27 cellular contexts compared by ENCODE assay signal in the genomic region with DNA sequence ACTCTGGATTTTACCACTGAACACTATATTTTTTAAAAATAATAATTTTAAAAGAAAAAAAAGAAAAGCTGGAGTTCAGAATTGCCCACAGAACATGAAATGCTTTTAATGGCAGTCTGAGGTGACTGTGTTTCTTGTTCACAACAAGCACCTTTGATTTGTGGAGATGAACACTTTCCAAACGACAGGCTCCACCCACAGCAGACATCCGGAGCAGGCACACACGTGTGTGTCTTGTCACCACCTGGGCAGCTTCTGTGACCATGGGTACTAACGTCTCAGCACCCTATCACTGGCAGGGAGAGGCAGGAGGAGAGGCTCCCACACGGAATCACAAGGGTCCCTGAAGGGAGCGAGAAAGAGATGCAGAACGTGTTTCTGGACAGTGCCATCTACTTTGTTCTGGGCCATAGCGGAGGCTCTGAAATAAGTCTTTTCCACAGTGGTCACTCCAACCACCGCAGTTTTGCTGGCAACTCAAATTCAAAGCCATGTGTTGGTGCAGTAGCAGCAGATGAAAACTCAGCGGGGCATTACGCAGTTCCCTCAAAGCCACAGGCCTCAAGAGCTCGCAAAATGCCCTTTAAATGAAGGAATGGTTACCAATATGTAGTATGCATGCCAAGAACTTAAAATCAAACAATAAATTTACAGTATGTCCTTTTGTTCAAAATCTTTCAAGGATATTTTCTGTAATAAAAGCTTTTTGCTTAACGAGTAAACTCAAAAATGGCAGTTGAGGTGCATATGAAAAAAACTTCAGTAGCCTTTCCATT.
DNase-seq lines count a peak whose midpoint lies in the region; ATAC-seq and TF ChIP-seq lines count a peak whose summit lies in the region.
"Had no signal": no experiment of that assay in that cellular context is flagged by ENCODE, and none has a peak within 500 bp of the region (broad histone marks: within the 10 kb centered on the region; RNA-seq: fewer than 3 reads in every experiment).

No MANE protein-coding gene starts in this region.

- CTCF ChIA-PET in MCF 10A (lab: Yijun Ruan, JAX), result interaction anchor here (0.6 kb wide), 1 partner anchor 344 kb away, joined by 7 read pairs; no protein-coding TSS in a partner anchor

- 79 to 84% methylated on average over 13 of the region's 13 CpGs for WGBS in body of pancreas, 2 donors

- peaks cover 18% of the 10 kb centered on the region for H3K4me1 ChIP-seq in body of pancreas

- H3K27me3 ChIP-seq in body of pancreas, result no peaks in the 10 kb centered on the region
- H3K27me3 ChIP-seq: SJSA1 had no signal

- TF ChIP-seq CTCF in NB4 (IDR thresholded peaks at IDR 0.05; ENCODE audit: low read depth, low read length) (no peak), progenitor cell of endocrine pancreas (IDR thresholded peaks at IDR 0.05; ENCODE audit: unreplicated experiment) (no peak), body of pancreas (IDR thresholded peaks at IDR 0.05) (no peak), MCF 10A (IDR thresholded peaks at IDR 0.05; ENCODE audit: unreplicated experiment) (no peak)

- DNase-seq in DMS79 treated with DMSO at 0.1 percent for 48 hours (lab: John Stamatoyannopoulos, UW) (peak; percentile 4), DMS79 (lab: John Stamatoyannopoulos, UW) (no peak), NB4 (ENCODE audit: low read depth) (peak; percentile 50), cerebellum (ENCODE audit: low spot score) (peak; percentile 76), progenitor cell of endocrine pancreas (ENCODE audit: low spot score, unreplicated experiment) (no peak), body of pancreas (no peak), MCF 10A (ENCODE audit: unreplicated experiment) (no peak)
- DNase-seq: CD8-positive, alpha-beta memory T cell; DMS 273 treated with DMSO at 0.1 percent for 48 hours; GM23248; HCEC 1CT; KBM-7; NCI-H1092 treated with DMSO at 0.1 percent for 48 hours; NCI-H1436 treated with DMSO at 0.1 percent for 48 hours; NCI-H187 treated with DMSO at 0.1 percent for 48 hours; NCI-H446 treated with DMSO at 0.1 percent for 48 hours; NCI-H526; NCI-H82; NK-92 treated with Interleukin-12 subunit alpha and Interleukin-12 subunit beta, amount 100 ng/mL, for 24 hours; Right ventricle myocardium superior; RPMI8226; T-cell had no signal

- POLR2A ChIA-PET in MCF 10A (lab: Yijun Ruan, JAX), result no interaction called here

- H3K27me3 Mint-ChIP-seq in progenitor cell of endocrine pancreas (no peaks in the 10 kb centered on the region), MCF 10A (ENCODE audit: insufficient read depth, unreplicated experiment) (no peaks in the 10 kb centered on the region)
- H3K27me3 Mint-ChIP-seq: B cell; CD8-positive, alpha-beta memory T cell; T-cell had no signal

- no peaks in the 10 kb centered on the region for H3K9me3 Mint-ChIP-seq in progenitor cell of endocrine pancreas (ENCODE audit: low read depth)
- H3K9me3 Mint-ChIP-seq in MCF 10A (ENCODE audit: unreplicated experiment), result no peaks in the 10 kb centered on the region
- H3K9me3 Mint-ChIP-seq: CD8-positive, alpha-beta memory T cell; T-cell had no signal

- H3K36me3 Mint-ChIP-seq in progenitor cell of endocrine pancreas (ENCODE audit: insufficient read depth) (no peaks in the 10 kb centered on the region), MCF 10A (ENCODE audit: insufficient read depth, unreplicated experiment) (no peaks in the 10 kb centered on the region)

- no peaks in the 10 kb centered on the region for H3K36me3 ChIP-seq in body of pancreas (replicated peaks in 1 of 2; ENCODE audit: insufficient read depth in 1 of 2, low read depth in 2 of 2)
- H3K36me3 ChIP-seq: SJSA1 had no signal

- no peak overlapping the region for H3K27ac ChIP-seq in body of pancreas
- H3K27ac ChIP-seq: 22Rv1, C4-2B, GM23248, SJSA1 had no signal

- no peaks in the 10 kb centered on the region for H3K9me3 ChIP-seq in body of pancreas
- H3K9me3 ChIP-seq: SJSA1 had no signal

- H3K27ac Mint-ChIP-seq in progenitor cell of endocrine pancreas (peak overlapping the region; percentile 59), MCF 10A (ENCODE audit: low read depth, unreplicated experiment) (no peak overlapping the region)
- H3K27ac Mint-ChIP-seq: B cell; CD8-positive, alpha-beta memory T cell; T-cell had no signal

- H3K4me1 Mint-ChIP-seq in progenitor cell of endocrine pancreas (ENCODE audit: low read depth), result peaks cover 11% of the 10 kb centered on the region
- peaks cover 6% of the 10 kb centered on the region for H3K4me1 Mint-ChIP-seq in MCF 10A (ENCODE audit: insufficient read depth, unreplicated experiment)
- H3K4me1 Mint-ChIP-seq: CD8-positive, alpha-beta memory T cell had no signal

- ATAC-seq in GM21360 (IDR thresholded peaks at IDR 0.05; ENCODE audit: unreplicated experiment) (no peak), body of pancreas (no peak)
- ATAC-seq: T-cell had no signal

- BruUV-seq in MCF 10A (replicated peaks; lab: Mats Ljungman, UMichigan), result no TSS peak

- no peak overlapping the region for H3K4me3 ChIP-seq in NB4 (ENCODE audit: low read depth, low read length)
- no peak overlapping the region for H3K4me3 ChIP-seq in body of pancreas
- H3K4me3 ChIP-seq: GM23248, SJSA1 had no signal

- no peak overlapping the region for H3K4me3 Mint-ChIP-seq in progenitor cell of endocrine pancreas (ENCODE audit: low read depth)
- H3K4me3 Mint-ChIP-seq in MCF 10A (ENCODE audit: unreplicated experiment), result no peak overlapping the region
- H3K4me3 Mint-ChIP-seq: B cell; CD8-positive, alpha-beta memory T cell; T-cell had no signal

- TF ChIP-seq POLR2A in NB4 (IDR thresholded peaks at IDR 0.05; ENCODE audit: extremely low read depth, insufficient read length) (no peak), body of pancreas (IDR thresholded peaks at IDR 0.05) (no peak)

- intact Hi-C loops in body of pancreas (cut with DNase I), result no loop called here
- intact Hi-C loops in MCF 10A (cut with micrococcal nuclease), result loop anchor here (10.0 kb wide), 1 partner anchor 503 kb away; no protein-coding TSS in a partner anchor

Comparison
In these comparisons a context has a peak if more than half of its experiments do, and no peak if none do; other contexts are left out.
1. DNase-seq: peak in DMS79 treated with DMSO at 0.1 percent for 48 hours (single experiment), NB4 (single experiment) and cerebellum (single experiment); none in DMS79 (single experiment), progenitor cell of endocrine pancreas (single experiment), body of pancreas (0 of 4) and MCF 10A (single experiment).